In genomic region chr3:40550168-40550567, GRCh38 we compare ENCODE assay signal across 26 cellular contexts.
"Had no signal": no experiment of that assay in that cellular context is flagged by ENCODE, and none has a peak within 500 bp of the region (broad histone marks: within the 10 kb centered on the region; RNA-seq: fewer than 3 reads in every experiment).

No MANE protein-coding gene starts in this region.

- H3K27ac ChIP-seq: heart left ventricle, parathyroid adenoma, psoas muscle, sigmoid colon, testis, transverse colon had no signal

- H3K27me3 Mint-ChIP-seq: activated CD4-positive, alpha-beta memory T cell treated with anti-CD3 and anti-CD28 coated beads for 36 hours; activated CD4-positive, alpha-beta T cell treated with anti-CD3 and anti-CD28 coated beads, Interleukin-2, amount 10 ng/mL, durations not matched to agents 24 days and 14 days; activated naive CD4-positive, alpha-beta T cell treated with anti-CD3 and anti-CD28 coated beads, Interleukin-2, amount 50 U/mL, for 24 hours; activated T-helper 17 cell treated with anti-CD3 and anti-CD28 coated beads, Interleukin-2, amount 50 U/mL, for 72 hours; naive thymus-derived CD4-positive, alpha-beta T cell; stimulated activated naive B cell treated with anti-CD40 and anti-IgM and Interleukin-4, amounts not matched to agents 10 μg/mL and 1 μg/mL and 100 μg/mL, for 72 hours had no signal

- H3K27me3 ChIP-seq: heart left ventricle, sigmoid colon, testis, transverse colon had no signal

- H3K79me2 ChIP-seq: parathyroid adenoma had no signal

- H3K27ac Mint-ChIP-seq: activated CD4-positive, alpha-beta memory T cell treated with anti-CD3 and anti-CD28 coated beads for 36 hours; activated CD4-positive, alpha-beta T cell treated with anti-CD3 and anti-CD28 coated beads, Interleukin-2, amount 10 ng/mL, durations not matched to agents 24 days and 14 days; activated naive CD4-positive, alpha-beta T cell treated with anti-CD3 and anti-CD28 coated beads, Interleukin-2, amount 50 U/mL, for 24 hours; activated naive CD8-positive, alpha-beta T cell treated with anti-CD3 and anti-CD28 coated beads, Interleukin-2, amount 50 U/mL, for 24 hours; activated T-helper 17 cell treated with anti-CD3 and anti-CD28 coated beads, Interleukin-2, amount 50 U/mL, for 72 hours; immature natural killer cell; mesothelial cell of epicardium; naive thymus-derived CD4-positive, alpha-beta T cell; stimulated activated naive B cell treated with anti-CD40 and anti-IgM and Interleukin-4, amounts not matched to agents 10 μg/mL and 1 μg/mL and 100 μg/mL, for 72 hours had no signal

- H3K4me1 Mint-ChIP-seq: activated CD4-positive, alpha-beta T cell treated with anti-CD3 and anti-CD28 coated beads, Interleukin-2, amount 10 ng/mL, durations not matched to agents 24 days and 14 days; activated naive CD4-positive, alpha-beta T cell treated with anti-CD3 and anti-CD28 coated beads, Interleukin-2, amount 50 U/mL, for 24 hours; activated naive CD8-positive, alpha-beta T cell treated with anti-CD3 and anti-CD28 coated beads, Interleukin-2, amount 50 U/mL, for 24 hours; activated T-helper 17 cell treated with anti-CD3 and anti-CD28 coated beads, Interleukin-2, amount 50 U/mL, for 72 hours; immature natural killer cell; mesothelial cell of epicardium; naive thymus-derived CD4-positive, alpha-beta T cell; stimulated activated naive B cell treated with anti-CD40 and anti-IgM and Interleukin-4, amounts not matched to agents 10 μg/mL and 1 μg/mL and 100 μg/mL, for 72 hours had no signal

- H3K4me3 Mint-ChIP-seq: activated CD4-positive, alpha-beta memory T cell treated with anti-CD3 and anti-CD28 coated beads for 36 hours; activated CD4-positive, alpha-beta T cell treated with anti-CD3 and anti-CD28 coated beads, Interleukin-2, amount 10 ng/mL, durations not matched to agents 24 days and 14 days; activated naive CD4-positive, alpha-beta T cell treated with anti-CD3 and anti-CD28 coated beads, Interleukin-2, amount 50 U/mL, for 24 hours; activated naive CD8-positive, alpha-beta T cell treated with anti-CD3 and anti-CD28 coated beads, Interleukin-2, amount 50 U/mL, for 24 hours; activated T-cell treated with anti-CD3 and anti-CD28 coated beads, Interleukin-2, amount 50 U/mL, for 4 hours; activated T-helper 17 cell treated with anti-CD3 and anti-CD28 coated beads, Interleukin-2, amount 50 U/mL, for 72 hours; immature natural killer cell; mesothelial cell of epicardium; naive thymus-derived CD4-positive, alpha-beta T cell; stimulated activated naive B cell treated with anti-CD40 and anti-IgM and Interleukin-4, amounts not matched to agents 10 μg/mL and 1 μg/mL and 100 μg/mL, for 72 hours had no signal

- H3K4me3 ChIP-seq: heart left ventricle, psoas muscle, sigmoid colon, testis, transverse colon had no signal

- H3K4me1 ChIP-seq: heart left ventricle, parathyroid adenoma, psoas muscle, sigmoid colon, testis, transverse colon had no signal

- H3K9me3 Mint-ChIP-seq: activated CD4-positive, alpha-beta memory T cell treated with anti-CD3 and anti-CD28 coated beads for 36 hours; activated CD4-positive, alpha-beta T cell treated with anti-CD3 and anti-CD28 coated beads, Interleukin-2, amount 10 ng/mL, durations not matched to agents 24 days and 14 days; activated naive CD4-positive, alpha-beta T cell treated with anti-CD3 and anti-CD28 coated beads, Interleukin-2, amount 50 U/mL, for 24 hours; activated naive CD8-positive, alpha-beta T cell treated with anti-CD3 and anti-CD28 coated beads, Interleukin-2, amount 50 U/mL, for 24 hours; activated T-cell treated with anti-CD3 and anti-CD28 coated beads, Interleukin-2, amount 50 U/mL, for 4 hours; activated T-helper 17 cell treated with anti-CD3 and anti-CD28 coated beads, Interleukin-2, amount 50 U/mL, for 72 hours; immature natural killer cell had no signal

- ATAC-seq: activated naive CD8-positive, alpha-beta T cell treated with anti-CD3 and anti-CD28 coated beads, Interleukin-2, amount 50 U/mL, for 24 hours; activated T-cell treated with anti-CD3 and anti-CD28 coated beads, Interleukin-2, amount 50 U/mL, for 4 hours; activated T-helper 17 cell treated with anti-CD3 and anti-CD28 coated beads, Interleukin-2, amount 50 U/mL, for 72 hours; heart left ventricle; left colon; naive thymus-derived CD4-positive, alpha-beta T cell; psoas muscle; stimulated activated naive B cell treated with anti-CD40 and anti-IgM and Interleukin-4, amounts not matched to agents 10 μg/mL and 1 μg/mL and 100 μg/mL, for 72 hours had no signal

- H3K9me3 ChIP-seq: heart left ventricle, psoas muscle, sigmoid colon, testis, transverse colon had no signal

- DNase-seq: activated CD4-positive, alpha-beta memory T cell treated with anti-CD3 and anti-CD28 coated beads for 36 hours; activated CD4-positive, alpha-beta T cell treated with anti-CD3 and anti-CD28 coated beads, Interleukin-2, amount 10 ng/mL, durations not matched to agents 24 days and 14 days; activated CD4-positive, CD25-positive, alpha-beta regulatory T cell treated with anti-CD3 and anti-CD28 coated beads, Interleukin-2, amount 50 U/mL, for 72 hours; activated naive CD8-positive, alpha-beta T cell treated with anti-CD3 and anti-CD28 coated beads, Interleukin-2, amount 50 U/mL, for 24 hours; activated T-cell treated with anti-CD3 and anti-CD28 coated beads, Interleukin-2, amount 50 U/mL, for 4 hours; anterior cingulate cortex; cerebellar nuclear complex; cortex of kidney; heart left ventricle; hypothalamus; immature natural killer cell; kidney; left colon; naive thymus-derived CD4-positive, alpha-beta T cell; psoas muscle; sigmoid colon; stimulated activated CD4-positive, alpha-beta T cell treated with anti-CD3 and anti-CD28 coated beads, Interleukin-15, amount 100 ng/mL, for 24 hours; stimulated activated CD4-positive, alpha-beta T cell treated with anti-CD3 and anti-CD28 coated beads, Interleukin-2, amount 100 ng/mL, for 24 hours; stimulated activated naive B cell treated with anti-CD40 and anti-IgM and Interleukin-4, amounts not matched to agents 10 μg/mL and 1 μg/mL and 100 μg/mL, for 72 hours; T-helper 2 cell; testis; transverse colon had no signal

- H2AFZ ChIP-seq: parathyroid adenoma had no signal

- H3K36me3 Mint-ChIP-seq: activated CD4-positive, alpha-beta memory T cell treated with anti-CD3 and anti-CD28 coated beads for 36 hours had no signal

- H3K36me3 ChIP-seq: heart left ventricle, sigmoid colon, transverse colon had no signal

- H3K9ac ChIP-seq: parathyroid adenoma had no signal
